ENCODE assay signal across 1 cellular context in genomic region chr16:57045694-57046381, GRCh38.
TF ChIP-seq lines count a peak whose summit lies in the region.

No MANE protein-coding gene starts in this region.

TF ChIP-seq in HepG2, 621 proteins besides CTCF, POLR2A, EP300 and RAD21 (continued from another document and continues in another):
- TF ChIP-seq, protein P1, sequence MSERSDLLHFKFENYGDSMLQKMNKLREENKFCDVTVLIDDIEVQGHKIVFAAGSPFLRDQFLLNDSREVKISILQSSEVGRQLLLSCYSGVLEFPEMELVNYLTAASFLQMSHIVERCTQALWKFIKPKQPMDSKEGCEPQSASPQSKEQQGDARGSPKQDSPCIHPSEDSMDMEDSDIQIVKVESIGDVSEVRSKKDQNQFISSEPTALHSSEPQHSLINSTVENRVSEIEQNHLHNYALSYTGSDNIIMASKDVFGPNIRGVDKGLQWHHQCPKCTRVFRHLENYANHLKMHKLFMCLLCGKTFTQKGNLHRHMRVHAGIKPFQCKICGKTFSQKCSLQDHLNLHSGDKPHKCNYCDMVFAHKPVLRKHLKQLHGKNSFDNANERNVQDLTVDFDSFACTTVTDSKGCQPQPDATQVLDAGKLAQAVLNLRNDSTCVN (CRISPR knock-in tag; IDR thresholded peaks at IDR 0.05; ENCODE audit: borderline replicate concordance): no peak
- TF ChIP-seq ZNF782 (CRISPR knock-in tag; IDR thresholded peaks at IDR 0.05; ENCODE audit: borderline replicate concordance) (0 out of 2 replicates have a peak, but pooled peaks have one; percentile 26), ZNF572 (CRISPR knock-in tag; IDR thresholded peaks at IDR 0.05) (peak; percentile 28; the same call in 1 of the 2 replicates), ZFP90 (CRISPR knock-in tag; IDR thresholded peaks at IDR 0.05; ENCODE audit: borderline replicate concordance) (no peak), POGZ (CRISPR knock-in tag; IDR thresholded peaks at IDR 0.05) (no peak), TAF1 (CRISPR knock-in tag; IDR thresholded peaks at IDR 0.05) (no peak), JUNB (CRISPR knock-in tag; IDR thresholded peaks at IDR 0.05; ENCODE audit: borderline replicate concordance) (no peak), PPARG (CRISPR knock-in tag; conservative IDR thresholded peaks at IDR 0.05) (no peak), ZNF747 (CRISPR knock-in tag; IDR thresholded peaks at IDR 0.05; ENCODE audit: borderline replicate concordance) (no peak), KDM5A (IDR thresholded peaks at IDR 0.05; ENCODE audit: borderline replicate concordance, low read length) (no peak), GABPA (IDR thresholded peaks at IDR 0.05; ENCODE audit: low read depth, low read length) (no peak), GABPA (CRISPR knock-in tag; IDR thresholded peaks at IDR 0.05; ENCODE audit: low read depth) (no peak), NFIB (CRISPR knock-in tag; IDR thresholded peaks at IDR 0.05; ENCODE audit: borderline replicate concordance) (no peak), ZNF441 (CRISPR knock-in tag; IDR thresholded peaks at IDR 0.05; ENCODE audit: borderline replicate concordance) (no peak), GABPB1 (CRISPR knock-in tag; IDR thresholded peaks at IDR 0.05) (peak; percentile 22; the same call in 1 of the 2 replicates), ZNF354B (CRISPR knock-in tag; IDR thresholded peaks at IDR 0.05) (no peak), ZNF414 (CRISPR knock-in tag; IDR thresholded peaks at IDR 0.05) (0 out of 2 replicates have a peak, but pooled peaks have one; percentile 16), HOXA7 (CRISPR knock-in tag; IDR thresholded peaks at IDR 0.05) (no peak), ZMAT3 (CRISPR knock-in tag; conservative IDR thresholded peaks at IDR 0.05) (no peak), SP140L (CRISPR knock-in tag; IDR thresholded peaks at IDR 0.05; ENCODE audit: borderline replicate concordance) (0 out of 2 replicates have a peak, but pooled peaks have one; percentile 31), TOPORS (CRISPR knock-in tag; IDR thresholded peaks at IDR 0.05) (no peak), ZNF570 (CRISPR knock-in tag; IDR thresholded peaks at IDR 0.05; ENCODE audit: borderline replicate concordance) (no peak), HMG20B (CRISPR knock-in tag; conservative IDR thresholded peaks at IDR 0.05) (no peak), HOXA3 (CRISPR knock-in tag; IDR thresholded peaks at IDR 0.05) (peak; percentile 52; the same call in 1 of the 2 replicates), ZBTB43 (CRISPR knock-in tag; conservative IDR thresholded peaks at IDR 0.05) (no peak), SNAI1 (CRISPR knock-in tag; IDR thresholded peaks at IDR 0.05; ENCODE audit: borderline replicate concordance) (no peak), HIC2 (CRISPR knock-in tag; IDR thresholded peaks at IDR 0.05; ENCODE audit: low read depth) (peak; percentile 40; the same call in 1 of the 2 replicates), U2AF1 (optimal IDR thresholded peaks at IDR 0.05; ENCODE audit: low read depth, low read length) (peak; percentile 43), NFKB2 (CRISPR knock-in tag; IDR thresholded peaks at IDR 0.05; ENCODE audit: borderline replicate concordance) (no peak), CENPT (CRISPR knock-in tag; IDR thresholded peaks at IDR 0.05; ENCODE audit: low read depth) (no peak), PITX1 (CRISPR knock-in tag; IDR thresholded peaks at IDR 0.05) (0 out of 2 replicates have a peak, but pooled peaks have one; percentile 48)
- TF ChIP-seq, protein P2, sequence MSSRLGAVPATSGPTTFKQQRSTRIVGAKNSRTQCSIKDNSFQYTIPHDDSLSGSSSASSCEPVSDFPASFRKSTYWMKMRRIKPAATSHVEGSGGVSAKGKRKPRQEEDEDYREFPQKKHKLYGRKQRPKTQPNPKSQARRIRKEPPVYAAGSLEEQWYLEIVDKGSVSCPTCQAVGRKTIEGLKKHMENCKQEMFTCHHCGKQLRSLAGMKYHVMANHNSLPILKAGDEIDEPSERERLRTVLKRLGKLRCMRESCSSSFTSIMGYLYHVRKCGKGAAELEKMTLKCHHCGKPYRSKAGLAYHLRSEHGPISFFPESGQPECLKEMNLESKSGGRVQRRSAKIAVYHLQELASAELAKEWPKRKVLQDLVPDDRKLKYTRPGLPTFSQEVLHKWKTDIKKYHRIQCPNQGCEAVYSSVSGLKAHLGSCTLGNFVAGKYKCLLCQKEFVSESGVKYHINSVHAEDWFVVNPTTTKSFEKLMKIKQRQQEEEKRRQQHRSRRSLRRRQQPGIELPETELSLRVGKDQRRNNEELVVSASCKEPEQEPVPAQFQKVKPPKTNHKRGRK (CRISPR knock-in tag; IDR thresholded peaks at IDR 0.05): no peak
- TF ChIP-seq, protein P3, sequence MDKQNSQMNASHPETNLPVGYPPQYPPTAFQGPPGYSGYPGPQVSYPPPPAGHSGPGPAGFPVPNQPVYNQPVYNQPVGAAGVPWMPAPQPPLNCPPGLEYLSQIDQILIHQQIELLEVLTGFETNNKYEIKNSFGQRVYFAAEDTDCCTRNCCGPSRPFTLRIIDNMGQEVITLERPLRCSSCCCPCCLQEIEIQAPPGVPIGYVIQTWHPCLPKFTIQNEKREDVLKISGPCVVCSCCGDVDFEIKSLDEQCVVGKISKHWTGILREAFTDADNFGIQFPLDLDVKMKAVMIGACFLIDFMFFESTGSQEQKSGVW (CRISPR knock-in tag; IDR thresholded peaks at IDR 0.05; ENCODE audit: borderline replicate concordance): no peak
- TF ChIP-seq, protein P4, sequence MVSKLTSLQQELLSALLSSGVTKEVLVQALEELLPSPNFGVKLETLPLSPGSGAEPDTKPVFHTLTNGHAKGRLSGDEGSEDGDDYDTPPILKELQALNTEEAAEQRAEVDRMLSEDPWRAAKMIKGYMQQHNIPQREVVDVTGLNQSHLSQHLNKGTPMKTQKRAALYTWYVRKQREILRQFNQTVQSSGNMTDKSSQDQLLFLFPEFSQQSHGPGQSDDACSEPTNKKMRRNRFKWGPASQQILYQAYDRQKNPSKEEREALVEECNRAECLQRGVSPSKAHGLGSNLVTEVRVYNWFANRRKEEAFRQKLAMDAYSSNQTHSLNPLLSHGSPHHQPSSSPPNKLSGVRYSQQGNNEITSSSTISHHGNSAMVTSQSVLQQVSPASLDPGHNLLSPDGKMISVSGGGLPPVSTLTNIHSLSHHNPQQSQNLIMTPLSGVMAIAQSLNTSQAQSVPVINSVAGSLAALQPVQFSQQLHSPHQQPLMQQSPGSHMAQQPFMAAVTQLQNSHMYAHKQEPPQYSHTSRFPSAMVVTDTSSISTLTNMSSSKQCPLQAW (CRISPR knock-in tag; IDR thresholded peaks at IDR 0.05): peak; percentile 80
- TF ChIP-seq, protein P5, sequence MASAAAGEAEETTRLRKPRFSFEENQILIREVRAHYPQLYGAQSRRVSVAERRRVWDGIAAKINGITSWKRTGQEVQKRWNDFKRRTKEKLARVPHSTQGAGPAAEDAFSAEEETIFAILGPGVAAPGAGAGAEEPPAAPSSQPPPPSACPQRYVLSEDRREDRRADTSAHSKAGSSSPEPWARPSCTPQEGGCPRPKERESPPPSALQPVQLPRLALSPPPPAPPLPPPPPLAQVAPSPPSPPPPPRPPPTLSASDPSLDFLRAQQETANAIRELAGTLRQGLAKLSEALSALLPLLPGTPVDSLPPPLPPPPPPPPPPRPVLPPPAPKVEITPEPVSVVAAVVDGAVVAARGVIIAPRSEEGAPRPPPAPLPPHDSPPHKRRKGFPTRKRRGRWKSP (CRISPR knock-in tag; IDR thresholded peaks at IDR 0.05): no peak
- TF ChIP-seq, protein P6, sequence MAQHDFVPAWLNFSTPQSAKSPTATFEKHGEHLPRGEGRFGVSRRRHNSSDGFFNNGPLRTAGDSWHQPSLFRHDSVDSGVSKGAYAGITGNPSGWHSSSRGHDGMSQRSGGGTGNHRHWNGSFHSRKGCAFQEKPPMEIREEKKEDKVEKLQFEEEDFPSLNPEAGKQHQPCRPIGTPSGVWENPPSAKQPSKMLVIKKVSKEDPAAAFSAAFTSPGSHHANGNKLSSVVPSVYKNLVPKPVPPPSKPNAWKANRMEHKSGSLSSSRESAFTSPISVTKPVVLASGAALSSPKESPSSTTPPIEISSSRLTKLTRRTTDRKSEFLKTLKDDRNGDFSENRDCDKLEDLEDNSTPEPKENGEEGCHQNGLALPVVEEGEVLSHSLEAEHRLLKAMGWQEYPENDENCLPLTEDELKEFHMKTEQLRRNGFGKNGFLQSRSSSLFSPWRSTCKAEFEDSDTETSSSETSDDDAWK (CRISPR knock-in tag; IDR thresholded peaks at IDR 0.05): no peak
- TF ChIP-seq, protein P7, sequence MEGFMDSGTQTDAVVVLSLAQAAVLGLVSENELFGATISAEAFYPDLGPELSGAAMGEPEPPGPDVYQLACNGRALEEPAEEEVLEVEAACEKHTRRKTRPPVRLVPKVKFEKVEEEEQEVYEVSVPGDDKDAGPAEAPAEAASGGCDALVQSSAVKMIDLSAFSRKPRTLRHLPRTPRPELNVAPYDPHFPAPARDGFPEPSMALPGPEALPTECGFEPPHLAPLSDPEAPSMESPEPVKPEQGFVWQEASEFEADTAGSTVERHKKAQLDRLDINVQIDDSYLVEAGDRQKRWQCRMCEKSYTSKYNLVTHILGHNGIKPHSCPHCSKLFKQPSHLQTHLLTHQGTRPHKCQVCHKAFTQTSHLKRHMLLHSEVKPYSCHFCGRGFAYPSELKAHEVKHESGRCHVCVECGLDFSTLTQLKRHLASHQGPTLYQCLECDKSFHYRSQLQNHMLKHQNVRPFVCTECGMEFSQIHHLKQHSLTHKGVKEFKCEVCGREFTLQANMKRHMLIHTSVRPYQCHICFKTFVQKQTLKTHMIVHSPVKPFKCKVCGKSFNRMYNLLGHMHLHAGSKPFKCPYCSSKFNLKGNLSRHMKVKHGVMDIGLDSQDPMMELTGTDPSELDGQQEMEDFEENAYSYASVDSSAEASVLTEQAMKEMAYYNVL (CRISPR knock-in tag; IDR thresholded peaks at IDR 0.05; ENCODE audit: borderline replicate concordance): peak; percentile 24; the same call in 1 of the 2 replicates
- TF ChIP-seq, protein P8, sequence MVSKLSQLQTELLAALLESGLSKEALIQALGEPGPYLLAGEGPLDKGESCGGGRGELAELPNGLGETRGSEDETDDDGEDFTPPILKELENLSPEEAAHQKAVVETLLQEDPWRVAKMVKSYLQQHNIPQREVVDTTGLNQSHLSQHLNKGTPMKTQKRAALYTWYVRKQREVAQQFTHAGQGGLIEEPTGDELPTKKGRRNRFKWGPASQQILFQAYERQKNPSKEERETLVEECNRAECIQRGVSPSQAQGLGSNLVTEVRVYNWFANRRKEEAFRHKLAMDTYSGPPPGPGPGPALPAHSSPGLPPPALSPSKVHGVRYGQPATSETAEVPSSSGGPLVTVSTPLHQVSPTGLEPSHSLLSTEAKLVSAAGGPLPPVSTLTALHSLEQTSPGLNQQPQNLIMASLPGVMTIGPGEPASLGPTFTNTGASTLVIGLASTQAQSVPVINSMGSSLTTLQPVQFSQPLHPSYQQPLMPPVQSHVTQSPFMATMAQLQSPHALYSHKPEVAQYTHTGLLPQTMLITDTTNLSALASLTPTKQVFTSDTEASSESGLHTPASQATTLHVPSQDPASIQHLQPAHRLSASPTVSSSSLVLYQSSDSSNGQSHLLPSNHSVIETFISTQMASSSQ (IDR thresholded peaks at IDR 0.05; ENCODE audit: low read depth): no peak
- TF ChIP-seq, protein P8 (CRISPR knock-in tag; IDR thresholded peaks at IDR 0.05; ENCODE audit: borderline replicate concordance): no peak
